16 cellular contexts compared by ENCODE assay signal in genomic region chr1:3353901-3354300, GRCh38.
DNase-seq lines count a peak whose midpoint lies in the region; ATAC-seq and TF ChIP-seq lines count a peak whose summit lies in the region.
"Had no signal": no experiment of that assay in that cellular context is flagged by ENCODE, and none has a peak within 500 bp of the region (broad histone marks: within the 10 kb centered on the region; RNA-seq: fewer than 3 reads in every experiment).

No MANE protein-coding gene starts in this region.

- H3K27ac ChIP-seq in body of pancreas (peak overlapping the region; percentile 15 to 91 (median 88)), coronary artery (peak overlapping the region; percentile 94 to 97), neuronal stem cell (replicated peaks; ENCODE audit: low read length) (peak overlapping the region; percentile 97), thyroid gland (peak overlapping the region; percentile 18 to 88 (median 77))

- peaks cover 3% of the 10 kb centered on the region for H3K79me1 ChIP-seq in neuronal stem cell (ENCODE audit: low read depth, low read length)

- peak overlapping the region; percentile 100 for H2BK5ac ChIP-seq in neuronal stem cell (ENCODE audit: low read length)

- no peaks in the 10 kb centered on the region for H3K36me3 ChIP-seq in body of pancreas (replicated peaks in 1 of 2; ENCODE audit: insufficient read depth in 1 of 2, low read depth in 2 of 2)
- no peaks in the 10 kb centered on the region for H3K36me3 ChIP-seq in neuronal stem cell (replicated peaks in 1 of 2; ENCODE audit: control insufficient read depth in 2 of 2, insufficient read depth in 2 of 2, low read length in 2 of 2)
- H3K36me3 ChIP-seq in thyroid gland: no peaks in the 10 kb centered on the region

- H3K4ac ChIP-seq in neuronal stem cell (ENCODE audit: low read length): no peak overlapping the region

- H3K14ac ChIP-seq in neuronal stem cell (ENCODE audit: low read length): no peak overlapping the region

- intact Hi-C loops in body of pancreas (cut with DNase I): no loop called here
- intact Hi-C loops in thyroid gland (cut with DNase I): no loop called here
- intact Hi-C loops in posterior cingulate gyrus (cut with DNase I): no loop called here

- H2BK15ac ChIP-seq in neuronal stem cell (ENCODE audit: low read length): peak overlapping the region; percentile 91

- peak overlapping the region; percentile 62 for H3K23ac ChIP-seq in neuronal stem cell (ENCODE audit: low read depth, low read length, poor library complexity)

- H4K8ac ChIP-seq in neuronal stem cell (ENCODE audit: low read depth, low read length): no peak overlapping the region

- H2BK120ac ChIP-seq in neuronal stem cell (ENCODE audit: low read depth, low read length): peak overlapping the region; percentile 99

- TF ChIP-seq POLR2A in body of pancreas (IDR thresholded peaks at IDR 0.05): no peak
- TF ChIP-seq POLR2A in thyroid gland (IDR thresholded peaks at IDR 0.05): no peak

- H3K4me3 ChIP-seq in body of pancreas (no peak overlapping the region), coronary artery (no peak overlapping the region), neuronal stem cell (ENCODE audit: low read length in 2 of 2) (no peak overlapping the region), thyroid gland (replicated peaks in 1 of 3) (no peak overlapping the region)

- DNase-seq in body of pancreas (no peak), coronary artery (ENCODE audit: low spot score) (no peak), neuronal stem cell (ENCODE audit: low spot score) (no peak), thyroid gland (no peak), NCI-H748 (lab: John Stamatoyannopoulos, UW; ENCODE audit: unreplicated experiment) (no peak), posterior cingulate gyrus (no peak), amniotic stem cell (lab: John Stamatoyannopoulos, UW) (no peak)
- DNase-seq: Caco-2; DMS153; EL; H7; NCI-H187; NCI-H345; NCI-H526; NK-92 treated with Interleukin-12 subunit alpha and Interleukin-12 subunit beta, amount 100 ng/mL, for 24 hours; OCI-M1 had no signal

- 46 to 64% methylated on average over 7 to 9 of the region's 9 CpGs for WGBS in body of pancreas, 2 donors
- no CpG with 5 or more reads among the region's 9 CpGs for WGBS in neuronal stem cell (ENCODE audit: extremely low coverage in 2 of 2, insufficient read length in 2 of 2, insufficient replicate concordance in 1 of 2), 2 donors
- 89 to 90% methylated on average over 9 of the region's 9 CpGs for WGBS in thyroid gland, 2 donors

- H4K91ac ChIP-seq in neuronal stem cell (ENCODE audit: low read depth, low read length, poor library complexity): peak overlapping the region; percentile 56

- no peak overlapping the region for H3K4me2 ChIP-seq in neuronal stem cell (ENCODE audit: insufficient read depth, low read length, poor library complexity, severe bottlenecking)

- H3K9me3 ChIP-seq in body of pancreas: no peaks in the 10 kb centered on the region
- no peaks in the 10 kb centered on the region for H3K9me3 ChIP-seq in neuronal stem cell (replicated peaks in 1 of 2; ENCODE audit: control insufficient read depth in 2 of 2, insufficient read depth in 1 of 2, low read depth in 1 of 2, low read length in 2 of 2)
- H3K9me3 ChIP-seq in thyroid gland: no peaks in the 10 kb centered on the region
- H3K9me3 ChIP-seq: Caco-2 had no signal

- H3K18ac ChIP-seq in neuronal stem cell (ENCODE audit: low read length): peak overlapping the region; percentile 99

- TF ChIP-seq CTCF in body of pancreas (IDR thresholded peaks at IDR 0.05) (no peak), coronary artery (IDR thresholded peaks at IDR 0.05) (no peak), thyroid gland (IDR thresholded peaks at IDR 0.05) (no peak)

- H2AFZ ChIP-seq in neuronal stem cell (ENCODE audit: low read length): no peak overlapping the region

- H3K4me1 ChIP-seq in body of pancreas: peaks cover 83% of the 10 kb centered on the region
- peaks cover 7 to 44% of the 10 kb centered on the region in 2 donors for H3K4me1 ChIP-seq in neuronal stem cell (ENCODE audit: control insufficient read depth in 2 of 2, insufficient read depth in 1 of 2, low read depth in 1 of 2, low read length in 2 of 2)
- H3K4me1 ChIP-seq in thyroid gland: peaks cover 65 to 80% of the 10 kb centered on the region in 2 donors

- no peak overlapping the region for H3K9ac ChIP-seq in neuronal stem cell (ENCODE audit: low read depth, low read length, poor library complexity)

- H3K27me3 ChIP-seq in body of pancreas: no peaks in the 10 kb centered on the region
- H3K27me3 ChIP-seq in neuronal stem cell (ENCODE audit: control insufficient read depth in 3 of 3, insufficient read depth in 3 of 3, low read depth in 1 of 3, low read length in 3 of 3): peaks cover 0 to 72% (median 0%) of the 10 kb centered on the region in 3 experiments
- H3K27me3 ChIP-seq in thyroid gland: no peaks in the 10 kb centered on the region

- no peak overlapping the region for H2BK12ac ChIP-seq in neuronal stem cell (ENCODE audit: low read length)

- peak overlapping the region; percentile 77 for H2AK5ac ChIP-seq in neuronal stem cell (ENCODE audit: low read depth, low read length)

- no peak for ATAC-seq in body of pancreas
